In genomic region chr2:29000481-29000880, GRCh38 we compare ENCODE assay signal across 8 cellular contexts. TPM values are rescaled to one million over a fixed set of nuclear protein-coding genes. Genes with fewer than 3 reads are reported as not detected.
DNase-seq lines count a peak whose midpoint lies in the region; ATAC-seq and TF ChIP-seq lines count a peak whose summit lies in the region.

No MANE protein-coding gene starts in this region.

- H3K4me2 ChIP-seq in osteoblast (ENCODE audit: insufficient read depth, low read length) = no peak overlapping the region

- POLR2A ChIA-PET in Caco-2 (lab: Charles Lee) = no interaction called here

- H3K4me1 ChIP-seq in osteoblast (ENCODE audit: insufficient read depth, low read length) (peaks cover 2% of the 10 kb centered on the region), Caco-2 (peaks cover 9% of the 10 kb centered on the region; the same call in 1 of the 2 replicates)

- peaks cover 24% of the 10 kb centered on the region for H3K4me1 Mint-ChIP-seq in activated CD8-positive, alpha-beta memory T cell treated with anti-CD3 and anti-CD28 coated beads, Interleukin-2, amount 10 ng/mL, durations not matched to agents 7 days and 5 days
- peaks cover 24% of the 10 kb centered on the region for H3K4me1 Mint-ChIP-seq in Caco-2 (ENCODE audit: low read depth, unreplicated experiment)

- H3K27me3 ChIP-seq in GM06990 (replicated peaks; ENCODE audit: control insufficient read depth, insufficient read depth, low read length) (no peaks in the 10 kb centered on the region), HL-60 (ENCODE audit: insufficient read depth, poor library complexity, severe bottlenecking) (no peaks in the 10 kb centered on the region), osteoblast (ENCODE audit: insufficient read depth, low read length) (no peaks in the 10 kb centered on the region), Caco-2 (replicated peaks; ENCODE audit: control insufficient read depth, insufficient read depth, low read length) (no peaks in the 10 kb centered on the region)

- no peaks in the 10 kb centered on the region for H3K36me3 Mint-ChIP-seq in activated CD8-positive, alpha-beta memory T cell treated with anti-CD3 and anti-CD28 coated beads, Interleukin-2, amount 10 ng/mL, durations not matched to agents 7 days and 5 days
- no peaks in the 10 kb centered on the region for H3K36me3 Mint-ChIP-seq in Caco-2 (ENCODE audit: insufficient read depth, unreplicated experiment)

- no peaks in the 10 kb centered on the region for H3K79me2 ChIP-seq in osteoblast (ENCODE audit: insufficient read depth, low read length)

- no peaks in the 10 kb centered on the region for H3K9me3 Mint-ChIP-seq in activated CD8-positive, alpha-beta memory T cell treated with anti-CD3 and anti-CD28 coated beads, Interleukin-2, amount 10 ng/mL, durations not matched to agents 7 days and 5 days (ENCODE audit: low read depth)
- H3K9me3 Mint-ChIP-seq in Caco-2 (ENCODE audit: unreplicated experiment) = no peaks in the 10 kb centered on the region

- H4K20me1 ChIP-seq in osteoblast (ENCODE audit: insufficient read depth, low read length) = no peaks in the 10 kb centered on the region

- H3K9me3 ChIP-seq in osteoblast (ENCODE audit: low read depth, low read length) (no peaks in the 10 kb centered on the region), Caco-2 (no peaks in the 10 kb centered on the region)

- peak; percentile 96 for ATAC-seq in GM21390 (IDR thresholded peaks at IDR 0.05; ENCODE audit: unreplicated experiment)
- peak; percentile 90 for ATAC-seq in activated CD8-positive, alpha-beta memory T cell treated with anti-CD3 and anti-CD28 coated beads, Interleukin-2, amount 10 ng/mL, durations not matched to agents 7 days and 5 days

- H3K4me3 ChIP-seq in GM06990 (replicated peaks; ENCODE audit: low read depth, low read length) (no peak overlapping the region), HL-60 (replicated peaks; ENCODE audit: insufficient read depth, low read length) (no peak overlapping the region), osteoblast (ENCODE audit: insufficient read depth, low read length) (no peak overlapping the region), Caco-2 (ENCODE audit: low read depth, low read length) (no peak overlapping the region)

- DNase-seq in GM06990 (ENCODE audit: extremely low read depth, insufficient read length) (peak; percentile 58), HL-60 (ENCODE audit: low read depth in 1 of 2, low spot score in 1 of 2) (peak; percentile 88 to 94), osteoblast (ENCODE audit: insufficient read length, low spot score, missing footprints) (peak; percentile 78), NCI-H187 (lab: John Stamatoyannopoulos, UW) (no peak), Caco-2 (no peak), NCI-H2196 treated with DMSO at 0.1 percent for 48 hours (lab: John Stamatoyannopoulos, UW; ENCODE audit: unreplicated experiment) (no peak)
- DNase-seq in activated CD8-positive, alpha-beta memory T cell treated with anti-CD3 and anti-CD28 coated beads, Interleukin-2, amount 10 ng/mL, durations not matched to agents 7 days and 5 days = peak; percentile 74

- no peak overlapping the region for H3K4me3 Mint-ChIP-seq in activated CD8-positive, alpha-beta memory T cell treated with anti-CD3 and anti-CD28 coated beads, Interleukin-2, amount 10 ng/mL, durations not matched to agents 7 days and 5 days
- H3K4me3 Mint-ChIP-seq in Caco-2 (ENCODE audit: unreplicated experiment) = no peak overlapping the region

- H3K27ac Mint-ChIP-seq in activated CD8-positive, alpha-beta memory T cell treated with anti-CD3 and anti-CD28 coated beads, Interleukin-2, amount 10 ng/mL, durations not matched to agents 7 days and 5 days = peak overlapping the region; percentile 38
- H3K27ac Mint-ChIP-seq in Caco-2 (ENCODE audit: unreplicated experiment) = no peak overlapping the region

- peak overlapping the region; percentile 39 for H3K27ac ChIP-seq in HL-60 (replicated peaks)
- no peak overlapping the region for H3K27ac ChIP-seq in osteoblast (ENCODE audit: low read depth, low read length)

- H2AFZ ChIP-seq in osteoblast (ENCODE audit: low read length) = no peak overlapping the region

- TF ChIP-seq CTCF in GM06990 (IDR thresholded peaks at IDR 0.05; ENCODE audit: insufficient read depth, low read length, poor library complexity, severe bottlenecking) (no peak), HL-60 (IDR thresholded peaks at IDR 0.05; ENCODE audit: insufficient read depth, low read length) (no peak), osteoblast (IDR thresholded peaks at IDR 0.05; ENCODE audit: extremely low read depth, low read depth, low read length) (no peak), Caco-2 (IDR thresholded peaks at IDR 0.05; ENCODE audit: insufficient read depth in 1 of 2, low read depth in 1 of 2, low read length in 1 of 2, severe bottlenecking in 1 of 2, unreplicated experiment in 1 of 2) (no peak)

- H3K36me3 ChIP-seq in GM06990 (ENCODE audit: control insufficient read depth, insufficient read depth, low read length) = no peaks in the 10 kb centered on the region
- H3K36me3 ChIP-seq in osteoblast (ENCODE audit: insufficient read depth, low read length) = no peaks in the 10 kb centered on the region
- H3K36me3 ChIP-seq in Caco-2 (ENCODE audit: control insufficient read depth, insufficient read depth, low read length) = no peaks in the 10 kb centered on the region

- no TSS peak for BruUV-seq in Caco-2 (replicated peaks; lab: Mats Ljungman, UMichigan)

- no peaks in the 10 kb centered on the region for H3K27me3 Mint-ChIP-seq in activated CD8-positive, alpha-beta memory T cell treated with anti-CD3 and anti-CD28 coated beads, Interleukin-2, amount 10 ng/mL, durations not matched to agents 7 days and 5 days
- no peaks in the 10 kb centered on the region for H3K27me3 Mint-ChIP-seq in Caco-2 (ENCODE audit: insufficient read depth, unreplicated experiment)

- intact Hi-C loops in Caco-2 (cut with micrococcal nuclease; ENCODE audit: unreplicated experiment) = no loop called here

- CTCF ChIA-PET in activated CD8-positive, alpha-beta memory T cell treated with anti-CD3 and anti-CD28 coated beads, Interleukin-2, amount 10 ng/mL, durations not matched to agents 7 days and 5 days (lab: Charles Lee) = interaction anchor here (0.6 to 9.9 kb wide), 3 partner anchors 12 to 93 kb away, joined by 3 to 94 read pairs (median 4); no protein-coding TSS in a partner anchor
- CTCF ChIA-PET in Caco-2 (lab: Charles Lee) = no interaction called here

RNA-seq across cellular contexts. Expression of gene TOGARAM2, which starts 19.4 kb away (rescaled TPM):
- 10 to 100 TPM; 15.0 to 23.9 TPM for total RNA-seq in activated CD8-positive, alpha-beta memory T cell treated with anti-CD3 and anti-CD28 coated beads, Interleukin-2, amount 10 ng/mL, durations not matched to agents 7 days and 5 days
- total RNA-seq in osteoblast (under 0.01 and 0.72 TPM in 2 replicates), Caco-2 (2022) (0.61 and 1.3 TPM in 2 replicates)

Comparison
In these comparisons a context has a peak if more than half of its experiments do, and no peak if none do; other contexts are left out.
1. DNase-seq: peak in GM06990 (single experiment), HL-60 (2 of 2), activated CD8-positive, alpha-beta memory T cell treated with anti-CD3 and anti-CD28 coated beads, Interleukin-2, amount 10 ng/mL, durations not matched to agents 7 days and 5 days (single experiment) and osteoblast (single experiment); none in NCI-H187 (0 of 2), Caco-2 (0 of 2) and NCI-H2196 treated with DMSO at 0.1 percent for 48 hours (single experiment).